In genomic region chr7:100515072-100515532, GRCh38 we compare ENCODE assay signal across 1 cellular context.
TF ChIP-seq lines count a peak whose summit lies in the region.

No MANE protein-coding gene starts in this region.

TF ChIP-seq in GM23338, 12 proteins besides CTCF, POLR2A, EP300 and RAD21 (continued from another document):
- no peak for TF ChIP-seq ZNF462 (CRISPR knock-in tag; IDR thresholded peaks at IDR 0.05)
TF ChIP-seq in GM23338: peak in this region for 0.
